1 cellular context compared by ENCODE assay signal in the genomic region with DNA sequence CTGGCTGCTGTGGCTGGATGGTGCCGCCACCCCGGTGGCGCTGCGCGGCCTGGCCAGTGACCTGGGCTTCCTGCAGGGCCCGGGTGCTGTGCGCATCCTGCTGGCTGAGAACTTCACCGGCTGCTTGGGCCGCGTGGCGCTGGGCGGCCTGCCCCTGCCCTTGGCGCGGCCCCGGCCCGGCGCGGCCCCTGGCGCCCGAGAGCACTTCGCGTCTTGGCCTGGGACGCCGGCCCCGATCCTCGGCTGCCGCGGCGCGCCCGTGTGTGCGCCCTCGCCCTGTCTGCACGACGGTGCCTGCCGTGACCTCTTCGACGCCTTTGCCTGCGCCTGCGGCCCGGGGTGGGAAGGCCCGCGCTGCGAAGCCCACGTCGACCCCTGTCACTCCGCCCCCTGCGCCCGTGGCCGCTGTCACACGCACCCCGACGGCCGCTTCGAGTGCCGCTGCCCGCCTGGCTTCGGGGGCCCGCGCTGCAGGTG.
TF ChIP-seq lines count a peak whose summit lies in the region.

No MANE protein-coding gene starts in this region.

TF ChIP-seq in WTC11, 78 proteins besides CTCF, POLR2A, EP300 and RAD21 (continued from another document):
- TF ChIP-seq NFYB (CRISPR knock-in tag; conservative IDR thresholded peaks at IDR 0.05; ENCODE audit: low read depth) (peak; percentile 30; the same call in 1 of the 2 replicates), GABPB1 (CRISPR knock-in tag; IDR thresholded peaks at IDR 0.05) (no peak), MYBL2 (CRISPR knock-in tag; IDR thresholded peaks at IDR 0.05) (0 out of 2 replicates have a peak, but pooled peaks have one; percentile 39), CREM (CRISPR knock-in tag; IDR thresholded peaks at IDR 0.05) (peak; percentile 59), ESRRA (CRISPR knock-in tag; IDR thresholded peaks at IDR 0.05; ENCODE audit: borderline replicate concordance) (no peak), NR1H2 (CRISPR knock-in tag; IDR thresholded peaks at IDR 0.05) (no peak), NFE2L1 (CRISPR knock-in tag; IDR thresholded peaks at IDR 0.05) (peak; percentile 29; the same call in 1 of the 2 replicates), ZNF416 (CRISPR knock-in tag; IDR thresholded peaks at IDR 0.05) (no peak), ZNF671 (CRISPR knock-in tag; IDR thresholded peaks at IDR 0.05) (no peak), FOXP1 (CRISPR knock-in tag; IDR thresholded peaks at IDR 0.05; ENCODE audit: borderline replicate concordance) (peak; percentile 52; the same call in 1 of the 2 replicates), NFATC4 (CRISPR knock-in tag; IDR thresholded peaks at IDR 0.05) (no peak), NR3C1 (CRISPR knock-in tag; conservative IDR thresholded peaks at IDR 0.05; ENCODE audit: low read depth) (no peak)
- TF ChIP-seq, protein P1, sequence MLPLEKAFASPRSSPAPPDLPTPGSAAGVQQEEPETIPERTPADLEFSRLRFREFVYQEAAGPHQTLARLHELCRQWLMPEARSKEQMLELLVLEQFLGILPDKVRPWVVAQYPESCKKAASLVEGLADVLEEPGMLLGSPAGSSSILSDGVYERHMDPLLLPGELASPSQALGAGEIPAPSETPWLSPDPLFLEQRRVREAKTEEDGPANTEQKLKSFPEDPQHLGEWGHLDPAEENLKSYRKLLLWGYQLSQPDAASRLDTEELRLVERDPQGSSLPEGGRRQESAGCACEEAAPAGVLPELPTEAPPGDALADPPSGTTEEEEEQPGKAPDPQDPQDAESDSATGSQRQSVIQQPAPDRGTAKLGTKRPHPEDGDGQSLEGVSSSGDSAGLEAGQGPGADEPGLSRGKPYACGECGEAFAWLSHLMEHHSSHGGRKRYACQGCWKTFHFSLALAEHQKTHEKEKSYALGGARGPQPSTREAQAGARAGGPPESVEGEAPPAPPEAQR (CRISPR knock-in tag; IDR thresholded peaks at IDR 0.05) = no peak
- TF ChIP-seq, protein P2, sequence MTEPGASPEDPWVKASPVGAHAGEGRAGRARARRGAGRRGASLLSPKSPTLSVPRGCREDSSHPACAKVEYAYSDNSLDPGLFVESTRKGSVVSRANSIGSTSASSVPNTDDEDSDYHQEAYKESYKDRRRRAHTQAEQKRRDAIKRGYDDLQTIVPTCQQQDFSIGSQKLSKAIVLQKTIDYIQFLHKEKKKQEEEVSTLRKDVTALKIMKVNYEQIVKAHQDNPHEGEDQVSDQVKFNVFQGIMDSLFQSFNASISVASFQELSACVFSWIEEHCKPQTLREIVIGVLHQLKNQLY (CRISPR knock-in tag; IDR thresholded peaks at IDR 0.05) = no peak
- TF ChIP-seq, protein P3, sequence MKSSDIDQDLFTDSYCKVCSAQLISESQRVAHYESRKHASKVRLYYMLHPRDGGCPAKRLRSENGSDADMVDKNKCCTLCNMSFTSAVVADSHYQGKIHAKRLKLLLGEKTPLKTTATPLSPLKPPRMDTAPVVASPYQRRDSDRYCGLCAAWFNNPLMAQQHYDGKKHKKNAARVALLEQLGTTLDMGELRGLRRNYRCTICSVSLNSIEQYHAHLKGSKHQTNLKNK (CRISPR knock-in tag; IDR thresholded peaks at IDR 0.05) = no peak
- TF ChIP-seq, protein P4, sequence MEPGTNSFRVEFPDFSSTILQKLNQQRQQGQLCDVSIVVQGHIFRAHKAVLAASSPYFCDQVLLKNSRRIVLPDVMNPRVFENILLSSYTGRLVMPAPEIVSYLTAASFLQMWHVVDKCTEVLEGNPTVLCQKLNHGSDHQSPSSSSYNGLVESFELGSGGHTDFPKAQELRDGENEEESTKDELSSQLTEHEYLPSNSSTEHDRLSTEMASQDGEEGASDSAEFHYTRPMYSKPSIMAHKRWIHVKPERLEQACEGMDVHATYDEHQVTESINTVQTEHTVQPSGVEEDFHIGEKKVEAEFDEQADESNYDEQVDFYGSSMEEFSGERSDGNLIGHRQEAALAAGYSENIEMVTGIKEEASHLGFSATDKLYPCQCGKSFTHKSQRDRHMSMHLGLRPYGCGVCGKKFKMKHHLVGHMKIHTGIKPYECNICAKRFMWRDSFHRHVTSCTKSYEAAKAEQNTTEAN (CRISPR knock-in tag; IDR thresholded peaks at IDR 0.05) = no peak; the same call in 1 of the 2 replicates
- TF ChIP-seq, protein P5, sequence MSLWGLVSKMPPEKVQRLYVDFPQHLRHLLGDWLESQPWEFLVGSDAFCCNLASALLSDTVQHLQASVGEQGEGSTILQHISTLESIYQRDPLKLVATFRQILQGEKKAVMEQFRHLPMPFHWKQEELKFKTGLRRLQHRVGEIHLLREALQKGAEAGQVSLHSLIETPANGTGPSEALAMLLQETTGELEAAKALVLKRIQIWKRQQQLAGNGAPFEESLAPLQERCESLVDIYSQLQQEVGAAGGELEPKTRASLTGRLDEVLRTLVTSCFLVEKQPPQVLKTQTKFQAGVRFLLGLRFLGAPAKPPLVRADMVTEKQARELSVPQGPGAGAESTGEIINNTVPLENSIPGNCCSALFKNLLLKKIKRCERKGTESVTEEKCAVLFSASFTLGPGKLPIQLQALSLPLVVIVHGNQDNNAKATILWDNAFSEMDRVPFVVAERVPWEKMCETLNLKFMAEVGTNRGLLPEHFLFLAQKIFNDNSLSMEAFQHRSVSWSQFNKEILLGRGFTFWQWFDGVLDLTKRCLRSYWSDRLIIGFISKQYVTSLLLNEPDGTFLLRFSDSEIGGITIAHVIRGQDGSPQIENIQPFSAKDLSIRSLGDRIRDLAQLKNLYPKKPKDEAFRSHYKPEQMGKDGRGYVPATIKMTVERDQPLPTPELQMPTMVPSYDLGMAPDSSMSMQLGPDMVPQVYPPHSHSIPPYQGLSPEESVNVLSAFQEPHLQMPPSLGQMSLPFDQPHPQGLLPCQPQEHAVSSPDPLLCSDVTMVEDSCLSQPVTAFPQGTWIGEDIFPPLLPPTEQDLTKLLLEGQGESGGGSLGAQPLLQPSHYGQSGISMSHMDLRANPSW (CRISPR knock-in tag; conservative IDR thresholded peaks at IDR 0.05; ENCODE audit: low read depth) = no peak
- TF ChIP-seq, protein P6, sequence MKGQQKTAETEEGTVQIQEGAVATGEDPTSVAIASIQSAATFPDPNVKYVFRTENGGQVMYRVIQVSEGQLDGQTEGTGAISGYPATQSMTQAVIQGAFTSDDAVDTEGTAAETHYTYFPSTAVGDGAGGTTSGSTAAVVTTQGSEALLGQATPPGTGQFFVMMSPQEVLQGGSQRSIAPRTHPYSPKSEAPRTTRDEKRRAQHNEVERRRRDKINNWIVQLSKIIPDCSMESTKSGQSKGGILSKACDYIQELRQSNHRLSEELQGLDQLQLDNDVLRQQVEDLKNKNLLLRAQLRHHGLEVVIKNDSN (CRISPR knock-in tag; IDR thresholded peaks at IDR 0.05) = no peak
